ENCODE assay signal across 7 cellular contexts in the genomic region with DNA sequence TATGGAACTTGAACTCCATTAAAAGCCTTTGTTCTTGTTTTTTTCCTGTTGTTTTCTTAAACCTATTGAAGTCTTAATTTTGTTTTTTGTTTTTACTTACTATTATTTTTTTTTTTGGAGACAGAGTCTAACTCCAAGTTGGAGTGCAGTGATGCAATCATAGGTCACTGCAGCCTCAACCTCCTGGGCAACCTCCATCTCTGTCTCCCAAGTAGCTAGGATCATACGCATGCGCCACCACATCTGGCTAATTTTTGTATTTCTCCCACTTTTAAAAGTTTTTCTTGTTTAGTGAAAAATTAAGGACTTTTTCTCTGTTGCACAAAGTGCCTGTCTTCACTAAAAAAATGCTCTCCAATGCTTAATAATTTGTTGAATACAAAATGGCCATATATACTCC.
"Had no signal": no experiment of that assay in that cellular context is flagged by ENCODE, and none has a peak within 500 bp of the region (broad histone marks: within the 10 kb centered on the region; RNA-seq: fewer than 3 reads in every experiment).

No MANE protein-coding gene starts in this region.

- H2AFZ ChIP-seq: GM23248 had no signal

- H3K4me3 ChIP-seq: GM23248 had no signal

- DNase-seq: GM23248, H7, HCEC 1CT, Karpas-422, KBM-7 had no signal

- H3K4me2 ChIP-seq: KMS-11 had no signal

- H3K27ac ChIP-seq: GM23248, HL-60, KMS-11 had no signal

- H3K9ac ChIP-seq: GM23248, KMS-11 had no signal
